8 cellular contexts compared by ENCODE assay signal in genomic region chr2:241636182-241636982, GRCh38. TPM values are rescaled to one million over a fixed set of nuclear protein-coding genes. Genes with fewer than 3 reads are reported as not detected.
DNase-seq lines count a peak whose midpoint lies in the region; ATAC-seq and TF ChIP-seq lines count a peak whose summit lies in the region.

No MANE protein-coding gene starts in this region.

- H3K4me3 ChIP-seq in cardiac muscle cell (peak overlapping the region; percentile 91), OCI-LY3 (ENCODE audit: low read length) (peak overlapping the region; percentile 87), skeletal muscle cell (ENCODE audit: low read depth, low read length) (peak overlapping the region; percentile 83)

- peak overlapping the region; percentile 96 for H3K4me2 ChIP-seq in OCI-LY3 (ENCODE audit: low read length)

- H3K27ac Mint-ChIP-seq in activated naive CD8-positive, alpha-beta T cell treated with anti-CD3 and anti-CD28 coated beads, Interleukin-2, amount 50 U/mL, for 24 hours = peak overlapping the region; percentile 83

- H3K27me3 ChIP-seq in cardiac muscle cell (no peaks in the 10 kb centered on the region), OCI-LY3 (ENCODE audit: low read depth, low read length) (no peaks in the 10 kb centered on the region)

- H3K9me3 Mint-ChIP-seq in activated naive CD8-positive, alpha-beta T cell treated with anti-CD3 and anti-CD28 coated beads, Interleukin-2, amount 50 U/mL, for 24 hours = no peaks in the 10 kb centered on the region

- H3K4me1 Mint-ChIP-seq in activated naive CD8-positive, alpha-beta T cell treated with anti-CD3 and anti-CD28 coated beads, Interleukin-2, amount 50 U/mL, for 24 hours = peaks cover 43% of the 10 kb centered on the region

- DNase-seq in cardiac muscle cell (ENCODE audit: low read depth in 1 of 2, low spot score in 1 of 2) (peak; percentile 34 to 68), cardiac septum (ENCODE audit: low spot score) (no peak), hepatic stellate cell (ENCODE audit: low spot score) (peak; percentile 61), skeletal muscle cell (ENCODE audit: low read depth) (no peak), NCI-H1694 (lab: John Stamatoyannopoulos, UW) (no peak)
- DNase-seq in activated naive CD8-positive, alpha-beta T cell treated with anti-CD3 and anti-CD28 coated beads, Interleukin-2, amount 50 U/mL, for 24 hours = peak; percentile 53

- H3K27me3 Mint-ChIP-seq in activated naive CD8-positive, alpha-beta T cell treated with anti-CD3 and anti-CD28 coated beads, Interleukin-2, amount 50 U/mL, for 24 hours = no peaks in the 10 kb centered on the region

- no peaks in the 10 kb centered on the region for H4K20me1 ChIP-seq in OCI-LY3 (ENCODE audit: insufficient read depth, low read length)

- H3K9me3 ChIP-seq in cardiac muscle cell (ENCODE audit: low read depth) = no peaks in the 10 kb centered on the region
- H3K9me3 ChIP-seq in OCI-LY3 (ENCODE audit: insufficient read depth, low read length) = no peaks in the 10 kb centered on the region

- peaks cover 79% of the 10 kb centered on the region for H3K79me2 ChIP-seq in OCI-LY3 (ENCODE audit: low read length)

- peaks cover 44% of the 10 kb centered on the region for H3K36me3 Mint-ChIP-seq in activated naive CD8-positive, alpha-beta T cell treated with anti-CD3 and anti-CD28 coated beads, Interleukin-2, amount 50 U/mL, for 24 hours (ENCODE audit: low read depth)

- peak overlapping the region; percentile 89 for H3K4me3 Mint-ChIP-seq in activated naive CD8-positive, alpha-beta T cell treated with anti-CD3 and anti-CD28 coated beads, Interleukin-2, amount 50 U/mL, for 24 hours

- peak overlapping the region; percentile 82 for H3K9ac ChIP-seq in OCI-LY3 (ENCODE audit: low read length)

- TF ChIP-seq CTCF in cardiac muscle cell (IDR thresholded peaks at IDR 0.05; ENCODE audit: low read depth, low read length) (no peak), OCI-LY3 (IDR thresholded peaks at IDR 0.05; ENCODE audit: low read depth, low read length) (no peak)

- H3K27ac ChIP-seq in cardiac muscle cell (peak overlapping the region; percentile 100), OCI-LY3 (ENCODE audit: low read length) (peak overlapping the region; percentile 11; the same call in 1 of the 2 replicates)

- H3K4me1 ChIP-seq in cardiac muscle cell (ENCODE audit: low read depth) (peaks cover 12% of the 10 kb centered on the region), OCI-LY3 (ENCODE audit: low read length) (peaks cover 13% of the 10 kb centered on the region)

- no peak overlapping the region for H2AFZ ChIP-seq in OCI-LY3 (ENCODE audit: low read depth, low read length)

- H3K36me3 ChIP-seq in cardiac muscle cell = peaks cover 17% of the 10 kb centered on the region
- peaks cover 23% of the 10 kb centered on the region for H3K36me3 ChIP-seq in OCI-LY3 (replicated peaks; ENCODE audit: low read depth, low read length)

- peak; percentile 33 for ATAC-seq in HG02884 (IDR thresholded peaks at IDR 0.05; ENCODE audit: unreplicated experiment)
- ATAC-seq in activated naive CD8-positive, alpha-beta T cell treated with anti-CD3 and anti-CD28 coated beads, Interleukin-2, amount 50 U/mL, for 24 hours = peak; percentile 47

- intact Hi-C loops in cardiac septum (cut with DNase I) = loop anchor here (2.0 to 5.0 kb wide), 3 partner anchors 50 to 279 kb away; partner anchors contain the start of genes DTYMK, FARP2 and STK25

RNA-seq across cellular contexts. Expression of gene THAP4, which starts 0.6 kb away (rescaled TPM):
- 93.0 and 101 TPM in 2 replicates for total RNA-seq in cardiac muscle cell
- polyA plus RNA-seq in cardiac muscle cell = 82.0 and 113 TPM in 2 replicates
- total RNA-seq in cardiac septum = 73.2 TPM

RNA-seq across cellular contexts. Expression of gene ATG4B, which starts 1.1 kb away (rescaled TPM):
- total RNA-seq in cardiac muscle cell (62.4 and 105 TPM in 2 replicates), cardiac septum (46.4 TPM)
- polyA plus RNA-seq in cardiac muscle cell = 110 and 140 TPM in 2 replicates

RNA-seq across cellular contexts. Expression of gene DTYMK, which starts 50.2 kb away (rescaled TPM):
- total RNA-seq in cardiac muscle cell (31.1 and 47.7 TPM in 2 replicates), cardiac septum (10.5 TPM)
- polyA plus RNA-seq in cardiac muscle cell = 72.7 and 85.3 TPM in 2 replicates

Comparison
In these comparisons a context has a peak if more than half of its experiments do, and no peak if none do; other contexts are left out.
1. DNase-seq: peak in cardiac muscle cell (2 of 2), activated naive CD8-positive, alpha-beta T cell treated with anti-CD3 and anti-CD28 coated beads, Interleukin-2, amount 50 U/mL, for 24 hours (single experiment) and hepatic stellate cell (single experiment); none in cardiac septum (single experiment), skeletal muscle cell (single experiment) and NCI-H1694 (single experiment).
2. Peak in every context shown above with its lines, with median percentiles within 50 percentile points of each other: H3K4me3 ChIP-seq.